Comparison of ENCODE assay signal across 9 cellular contexts in the genomic region with DNA sequence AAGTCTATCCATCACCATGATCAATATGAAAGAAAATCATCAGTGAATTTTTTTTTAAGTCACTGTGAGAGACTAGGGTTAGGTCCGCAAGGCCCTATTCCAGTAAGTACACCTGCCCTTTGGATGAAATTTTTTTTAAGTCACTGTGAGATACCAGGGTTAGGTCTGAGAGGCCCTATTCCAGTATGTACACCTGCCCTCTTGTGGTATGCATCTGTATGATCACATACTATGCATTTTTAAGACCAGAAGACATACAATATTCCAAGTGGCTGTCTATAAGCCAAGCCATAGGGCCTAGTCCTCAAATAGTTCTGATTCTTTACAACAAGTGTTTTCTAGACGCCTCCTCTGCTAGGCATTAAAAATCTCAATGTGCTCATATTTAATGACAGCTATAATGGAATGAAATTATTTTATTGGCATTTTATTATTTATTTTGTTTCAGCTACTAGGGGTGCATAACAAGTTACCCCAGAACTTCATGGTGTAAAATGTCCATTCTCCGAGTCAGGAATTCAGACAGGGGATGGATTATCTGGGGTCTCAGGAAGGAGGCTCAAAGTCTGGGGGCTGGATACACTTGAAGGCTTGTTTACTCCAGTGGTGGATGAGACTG. TPM values are rescaled to one million over a fixed set of nuclear protein-coding genes. Genes with fewer than 3 reads are reported as not detected.
DNase-seq lines count a peak whose midpoint lies in the region; ATAC-seq, FAIRE-seq and TF ChIP-seq lines count a peak whose summit lies in the region.
"Had no signal": no experiment of that assay in that cellular context is flagged by ENCODE, and none has a peak within 500 bp of the region (broad histone marks: within the 10 kb centered on the region; RNA-seq: fewer than 3 reads in every experiment).

No MANE protein-coding gene starts in this region.

- H3K36me3 Mint-ChIP-seq in mesothelial cell of epicardium, result no peaks in the 10 kb centered on the region
- H3K36me3 Mint-ChIP-seq: activated naive CD4-positive, alpha-beta T cell treated with anti-CD3 and anti-CD28 coated beads, Interleukin-2, amount 50 U/mL, for 24 hours had no signal

- TF ChIP-seq CTCF in NB4 (IDR thresholded peaks at IDR 0.05; ENCODE audit: low read depth, low read length) (peak; percentile 55), astrocyte of the cerebellum (IDR thresholded peaks at IDR 0.05; ENCODE audit: low read depth, low read length, missing control alignments) (peak; percentile 44), mesothelial cell of epicardium (IDR thresholded peaks at IDR 0.05; ENCODE audit: unreplicated experiment) (peak; percentile 56)

- H3K9me3 Mint-ChIP-seq in mesothelial cell of epicardium, result peaks cover 4% of the 10 kb centered on the region
- H3K9me3 Mint-ChIP-seq: activated naive CD4-positive, alpha-beta T cell treated with anti-CD3 and anti-CD28 coated beads, Interleukin-2, amount 50 U/mL, for 24 hours had no signal

- H3K27ac Mint-ChIP-seq in mesothelial cell of epicardium, result no peak overlapping the region
- H3K27ac Mint-ChIP-seq: activated naive CD4-positive, alpha-beta T cell treated with anti-CD3 and anti-CD28 coated beads, Interleukin-2, amount 50 U/mL, for 24 hours had no signal

- FAIRE-seq in A204.1 (lab: Jason Lieb, UNC), result peak; percentile 75

- in situ Hi-C loops in astrocyte of the cerebellum (cut with HindIII; ENCODE audit: low sequenced_read_pairs), result no loop called here

- peaks cover 19% of the 10 kb centered on the region for H3K27me3 Mint-ChIP-seq in mesothelial cell of epicardium (ENCODE audit: low read depth)

- peak; percentile 67 for DNase-seq in NB4 (ENCODE audit: low read depth)
- DNase-seq in astrocyte of the cerebellum (ENCODE audit: low read depth), result peak; percentile 20
- no peak for DNase-seq in mesothelial cell of epicardium (ENCODE audit: low spot score in 2 of 2, unreplicated experiment in 2 of 2)
- DNase-seq in NCI-H1930 (lab: John Stamatoyannopoulos, UW), result no peak

- TF ChIP-seq POLR2A in NB4 (IDR thresholded peaks at IDR 0.05; ENCODE audit: extremely low read depth, insufficient read length), result no peak

- peaks cover 25% of the 10 kb centered on the region for H3K4me1 Mint-ChIP-seq in mesothelial cell of epicardium
- H3K4me1 Mint-ChIP-seq: activated naive CD4-positive, alpha-beta T cell treated with anti-CD3 and anti-CD28 coated beads, Interleukin-2, amount 50 U/mL, for 24 hours had no signal

- ATAC-seq in GM18498 (IDR thresholded peaks at IDR 0.05; ENCODE audit: unreplicated experiment) (peak; percentile 64), HG03565 (IDR thresholded peaks at IDR 0.05; ENCODE audit: unreplicated experiment) (no peak), HG02588 (IDR thresholded peaks at IDR 0.05; ENCODE audit: unreplicated experiment) (no peak)

- no peak overlapping the region for H3K4me3 ChIP-seq in NB4 (ENCODE audit: low read depth, low read length)
- H3K4me3 ChIP-seq in astrocyte of the cerebellum (ENCODE audit: low read depth, low read length), result no peak overlapping the region

- H3K4me3 Mint-ChIP-seq in mesothelial cell of epicardium, result no peak overlapping the region
- H3K4me3 Mint-ChIP-seq: activated naive CD4-positive, alpha-beta T cell treated with anti-CD3 and anti-CD28 coated beads, Interleukin-2, amount 50 U/mL, for 24 hours had no signal

RNA-seq across cellular contexts. Expression of gene TEX36, which starts 53.1 kb away (rescaled TPM):
- not detected in 3 replicates for total RNA-seq in mesothelial cell of epicardium

Comparison
In these comparisons a context has a peak if more than half of its experiments do, and no peak if none do; other contexts are left out.
1. DNase-seq: peak in NB4 (single experiment) and astrocyte of the cerebellum (single experiment); none in mesothelial cell of epicardium (0 of 2) and NCI-H1930 (0 of 2).
2. Peak in every context shown above with its lines, with median percentiles within 50 percentile points of each other: CTCF ChIP-seq.